9 cellular contexts compared by ENCODE assay signal in genomic region chr3:49005998-49006397, GRCh38. TPM values are rescaled to one million over a fixed set of nuclear protein-coding genes. Genes with fewer than 3 reads are reported as not detected.
DNase-seq lines count a peak whose midpoint lies in the region; ATAC-seq and TF ChIP-seq lines count a peak whose summit lies in the region.
"Had no signal": no experiment of that assay in that cellular context is flagged by ENCODE, and none has a peak within 500 bp of the region (broad histone marks: within the 10 kb centered on the region; RNA-seq: fewer than 3 reads in every experiment).

No MANE protein-coding gene starts in this region.

- H3K9me3 Mint-ChIP-seq in activated CD4-positive, alpha-beta T cell treated with anti-CD3 and anti-CD28 coated beads for 36 hours (ENCODE audit: low read depth) = no peaks in the 10 kb centered on the region
- H3K9me3 Mint-ChIP-seq in activated CD8-positive, alpha-beta T cell treated with anti-CD3 and anti-CD28 coated beads, Interleukin-2, amount 10 ng/mL, durations not matched to agents 7 days and 5 days (ENCODE audit: insufficient read depth) = no peaks in the 10 kb centered on the region
- no peaks in the 10 kb centered on the region for H3K9me3 Mint-ChIP-seq in immature natural killer cell

- peak overlapping the region; percentile 100 for H3K4me3 Mint-ChIP-seq in activated CD4-positive, alpha-beta T cell treated with anti-CD3 and anti-CD28 coated beads for 36 hours
- peak overlapping the region; percentile 100 for H3K4me3 Mint-ChIP-seq in activated CD8-positive, alpha-beta T cell treated with anti-CD3 and anti-CD28 coated beads, Interleukin-2, amount 10 ng/mL, durations not matched to agents 7 days and 5 days
- peak overlapping the region; percentile 97 to 100 (median 99) for H3K4me3 Mint-ChIP-seq in immature natural killer cell

- no CpG with 5 or more reads among the region's 5 CpGs for WGBS in suprapubic skin

- no peaks in the 10 kb centered on the region for H3K27me3 Mint-ChIP-seq in activated CD4-positive, alpha-beta T cell treated with anti-CD3 and anti-CD28 coated beads for 36 hours
- no peaks in the 10 kb centered on the region for H3K27me3 Mint-ChIP-seq in activated CD8-positive, alpha-beta T cell treated with anti-CD3 and anti-CD28 coated beads, Interleukin-2, amount 10 ng/mL, durations not matched to agents 7 days and 5 days (ENCODE audit: low read depth)
- H3K27me3 Mint-ChIP-seq in immature natural killer cell (ENCODE audit: low read depth in 3 of 3) = peaks cover 0 to 10% (median 6%) of the 10 kb centered on the region in 3 donors

- no peak for TF ChIP-seq CTCF in suprapubic skin (IDR thresholded peaks at IDR 0.05)

- H3K9me3 ChIP-seq in suprapubic skin = no peaks in the 10 kb centered on the region

- CTCF ChIA-PET in activated CD4-positive, alpha-beta T cell treated with anti-CD3 and anti-CD28 coated beads for 36 hours (lab: Charles Lee) = interaction anchor here (0.7 to 5.9 kb wide), 3 partner anchors 17 to 89 kb away, joined by 3 to 61 read pairs (median 3); partner anchors contain the start of gene P4HTM
- CTCF ChIA-PET in activated CD8-positive, alpha-beta T cell treated with anti-CD3 and anti-CD28 coated beads, Interleukin-2, amount 10 ng/mL, durations not matched to agents 7 days and 5 days (lab: Charles Lee) = interaction anchor here (4.4 to 19.2 kb wide), 2 partner anchors 13 to 15 kb away, joined by 92 to 319 read pairs; partner anchors contain the start of genes DALRD3, NDUFAF3 and P4HTM

- no peak for TF ChIP-seq EP300 in suprapubic skin (IDR thresholded peaks at IDR 0.05)

- TF ChIP-seq POLR2A in suprapubic skin (IDR thresholded peaks at IDR 0.05) = no peak

- peaks cover 10% of the 10 kb centered on the region for H3K36me3 Mint-ChIP-seq in activated CD4-positive, alpha-beta T cell treated with anti-CD3 and anti-CD28 coated beads for 36 hours (ENCODE audit: low read depth)
- H3K36me3 Mint-ChIP-seq in activated CD8-positive, alpha-beta T cell treated with anti-CD3 and anti-CD28 coated beads, Interleukin-2, amount 10 ng/mL, durations not matched to agents 7 days and 5 days (ENCODE audit: low read depth) = peaks cover 14% of the 10 kb centered on the region
- no peaks in the 10 kb centered on the region for H3K36me3 Mint-ChIP-seq in immature natural killer cell

- no peak for DNase-seq in activated CD4-positive, alpha-beta T cell treated with anti-CD3 and anti-CD28 coated beads for 36 hours
- DNase-seq in activated CD4-positive, alpha-beta T cell treated with anti-CD3 and anti-CD28 coated beads, Interleukin-2, amount 50 U/mL, for 48 hours = no peak
- no peak for DNase-seq in activated CD8-positive, alpha-beta T cell treated with anti-CD3 and anti-CD28 coated beads, Interleukin-2, amount 10 ng/mL, durations not matched to agents 7 days and 5 days
- no peak for DNase-seq in immature natural killer cell
- DNase-seq in suprapubic skin (ENCODE audit: low spot score in 2 of 2) = no peak
- no peak for DNase-seq in NCI-H187 treated with DMSO at 0.1 percent for 48 hours (lab: John Stamatoyannopoulos, UW)
- no peak for DNase-seq in posterior vena cava (ENCODE audit: low spot score)
- DNase-seq: NCI-H1930 had no signal

- H3K27ac Mint-ChIP-seq in activated CD4-positive, alpha-beta T cell treated with anti-CD3 and anti-CD28 coated beads for 36 hours = no peak overlapping the region
- H3K27ac Mint-ChIP-seq in activated CD8-positive, alpha-beta T cell treated with anti-CD3 and anti-CD28 coated beads, Interleukin-2, amount 10 ng/mL, durations not matched to agents 7 days and 5 days = peak overlapping the region; percentile 100
- peak overlapping the region in 5 of 6 donors; percentile 93 to 99 (median 98) for H3K27ac Mint-ChIP-seq in immature natural killer cell

- peak overlapping the region; percentile 69 for H3K4me3 ChIP-seq in suprapubic skin

- POLR2A ChIA-PET in activated CD4-positive, alpha-beta T cell treated with anti-CD3 and anti-CD28 coated beads for 36 hours (lab: Charles Lee) = interaction anchor here (1.6 to 2.0 kb wide), 2 partner anchors 88 to 533 kb away, joined by 3 to 21 read pairs; partner anchors contain the start of gene QRICH1
- POLR2A ChIA-PET in activated CD8-positive, alpha-beta T cell treated with anti-CD3 and anti-CD28 coated beads, Interleukin-2, amount 10 ng/mL, durations not matched to agents 7 days and 5 days (lab: Charles Lee) = interaction anchor here (1.4 to 5.9 kb wide), 5 partner anchors 9 to 334 kb away, joined by 6 to 160 read pairs (median 21); partner anchors contain the start of genes DALRD3, IMPDH2, NDUFAF3 and P4HTM

- no peaks in the 10 kb centered on the region for H3K27me3 ChIP-seq in suprapubic skin

- peak overlapping the region; percentile 91 for H3K27ac ChIP-seq in suprapubic skin

- intact Hi-C loops in activated CD4-positive, alpha-beta T cell treated with anti-CD3 and anti-CD28 coated beads for 36 hours (cut with DNase I, micrococcal nuclease) = loop anchor here in 1 of 2 experiments (5.0 kb wide), 2 partner anchors 406 to 534 kb away; partner anchors contain the start of genes RHOA and TCTA
- intact Hi-C loops in posterior vena cava (cut with DNase I) = no loop called here

- H3K4me1 Mint-ChIP-seq in activated CD4-positive, alpha-beta T cell treated with anti-CD3 and anti-CD28 coated beads for 36 hours = peaks cover 16% of the 10 kb centered on the region
- H3K4me1 Mint-ChIP-seq in activated CD8-positive, alpha-beta T cell treated with anti-CD3 and anti-CD28 coated beads, Interleukin-2, amount 10 ng/mL, durations not matched to agents 7 days and 5 days (ENCODE audit: low read depth) = peaks cover 28% of the 10 kb centered on the region
- peaks cover 23 to 31% of the 10 kb centered on the region in 2 donors for H3K4me1 Mint-ChIP-seq in immature natural killer cell

- H3K4me1 ChIP-seq in suprapubic skin = peaks cover 27% of the 10 kb centered on the region

- H3K36me3 ChIP-seq in suprapubic skin = no peaks in the 10 kb centered on the region

- ATAC-seq in activated CD4-positive, alpha-beta T cell treated with anti-CD3 and anti-CD28 coated beads for 36 hours = no peak
- no peak for ATAC-seq in activated CD8-positive, alpha-beta T cell treated with anti-CD3 and anti-CD28 coated beads, Interleukin-2, amount 10 ng/mL, durations not matched to agents 7 days and 5 days
- no peak for ATAC-seq in HG02610 (IDR thresholded peaks at IDR 0.05; ENCODE audit: unreplicated experiment)

RNA-seq across cellular contexts. Expression of gene WDR6, which starts 1.2 kb away (rescaled TPM):
- total RNA-seq in activated CD4-positive, alpha-beta T cell treated with anti-CD3 and anti-CD28 coated beads for 36 hours = 100 to 1,000 TPM; 109 to 127 TPM
- total RNA-seq in activated CD8-positive, alpha-beta T cell treated with anti-CD3 and anti-CD28 coated beads, Interleukin-2, amount 10 ng/mL, durations not matched to agents 7 days and 5 days = 100 to 1,000 TPM; 134 to 140 TPM
- polyA plus RNA-seq in immature natural killer cell = 100 to 1,000 TPM in 1 of 3 donors, 10 to 100 TPM in 2; 56.8 to 114 (median 70.6) TPM
- total RNA-seq in suprapubic skin = 100 to 1,000 TPM in 1 of 4 donors, 10 to 100 TPM in 3; 49.1 to 105 (median 55.5) TPM
- total RNA-seq in posterior vena cava = 10 to 100 TPM; 72.9 to 95.5 TPM

RNA-seq across cellular contexts. Expression of gene DALRD3, which starts 12.4 kb away (rescaled TPM):
- total RNA-seq in activated CD4-positive, alpha-beta T cell treated with anti-CD3 and anti-CD28 coated beads for 36 hours = 10 to 100 TPM; 25.8 to 26.0 TPM
- total RNA-seq in activated CD8-positive, alpha-beta T cell treated with anti-CD3 and anti-CD28 coated beads, Interleukin-2, amount 10 ng/mL, durations not matched to agents 7 days and 5 days = 10 to 100 TPM; 24.7 to 25.4 TPM
- polyA plus RNA-seq in immature natural killer cell = 10 to 100 TPM; 17.1 to 26.9 (median 21.8) TPM
- total RNA-seq in suprapubic skin = 10 to 100 TPM; 44.3 to 55.4 (median 50.7) TPM
- total RNA-seq in posterior vena cava = 10 to 100 TPM in 1 of 2 donors, 1 to 10 TPM in 1; 9.8 to 12.1 TPM

RNA-seq across cellular contexts. Expression of gene NDUFAF3, which starts 15.9 kb away (rescaled TPM):
- 100 to 1,000 TPM in 1 of 2 experiments, 10 to 100 TPM in 1; 90.8 to 108 TPM for total RNA-seq in activated CD4-positive, alpha-beta T cell treated with anti-CD3 and anti-CD28 coated beads for 36 hours
- 10 to 100 TPM; 92.1 to 93.7 TPM for total RNA-seq in activated CD8-positive, alpha-beta T cell treated with anti-CD3 and anti-CD28 coated beads, Interleukin-2, amount 10 ng/mL, durations not matched to agents 7 days and 5 days
- polyA plus RNA-seq in immature natural killer cell = 100 to 1,000 TPM; 118 to 204 (median 142) TPM
- total RNA-seq in suprapubic skin (100 to 1,000 TPM in 1 of 4 donors, 10 to 100 TPM in 3; 45.0 to 104 (median 63.1) TPM), posterior vena cava (10 to 100 TPM; 57.8 to 62.0 TPM)

RNA-seq across cellular contexts. Expression of gene P4HTM, which starts 16.0 kb away (rescaled TPM):
- total RNA-seq in activated CD4-positive, alpha-beta T cell treated with anti-CD3 and anti-CD28 coated beads for 36 hours = 10 to 100 TPM; 25.7 to 30.4 TPM
- 10 to 100 TPM; 35.2 to 39.6 TPM for total RNA-seq in activated CD8-positive, alpha-beta T cell treated with anti-CD3 and anti-CD28 coated beads, Interleukin-2, amount 10 ng/mL, durations not matched to agents 7 days and 5 days
- 10 to 100 TPM; 16.8 to 26.8 (median 24.9) TPM for polyA plus RNA-seq in immature natural killer cell
- total RNA-seq in suprapubic skin = 10 to 100 TPM; 18.5 to 57.2 (median 27.9) TPM
- total RNA-seq in posterior vena cava = 10 to 100 TPM; 16.4 to 26.1 TPM

RNA-seq across cellular contexts. Expression of gene IMPDH2, which starts 23.2 kb away (rescaled TPM):
- 100 to 1,000 TPM; 504 to 515 TPM for total RNA-seq in activated CD4-positive, alpha-beta T cell treated with anti-CD3 and anti-CD28 coated beads for 36 hours
- total RNA-seq in activated CD8-positive, alpha-beta T cell treated with anti-CD3 and anti-CD28 coated beads, Interleukin-2, amount 10 ng/mL, durations not matched to agents 7 days and 5 days = 100 to 1,000 TPM; 227 to 229 TPM
- 10 to 100 TPM; 44.8 to 52.6 (median 52.0) TPM for polyA plus RNA-seq in immature natural killer cell
- total RNA-seq in suprapubic skin = 100 to 1,000 TPM; 184 to 355 (median 229) TPM
- 100 to 1,000 TPM in 1 of 2 donors, 10 to 100 TPM in 1; 96.4 to 112 TPM for total RNA-seq in posterior vena cava
